11 cellular contexts compared by ENCODE assay signal in genomic region chr12:112126916-112127315, GRCh38. TPM values are rescaled to one million over a fixed set of nuclear protein-coding genes. Genes with fewer than 3 reads are reported as not detected.
A peak's percentile ranks its signal among the peaks of the same experiment; 100 is the strongest.
DNase-seq lines count a peak whose midpoint lies in the region; ATAC-seq and TF ChIP-seq lines count a peak whose summit lies in the region.
"Had no signal": no experiment of that assay in that cellular context is flagged by ENCODE, and none has a peak within 500 bp of the region (broad histone marks: within the 10 kb centered on the region; RNA-seq: fewer than 3 reads in every experiment).

No MANE protein-coding gene starts in this region.

- POLR2A ChIA-PET in IMR-90 (lab: Charles Lee; ENCODE audit: unreplicated experiment): no interaction called here
- POLR2A ChIA-PET in naive thymus-derived CD8-positive, alpha-beta T cell (lab: Charles Lee): interaction anchor here (0.6 to 4.3 kb wide), 5 partner anchors 15 to 63 kb away, joined by 3 to 81 read pairs (median 6); partner anchors contain the start of gene NAA25

- H2AK5ac ChIP-seq in IMR-90 (ENCODE audit: low read depth, low read length): peak overlapping the region; percentile 44; the same call in 1 of the 2 replicates

- peak overlapping the region; percentile 35 to 86 (median 62) for H3K27ac Mint-ChIP-seq in brain
- peak overlapping the region; percentile 72 to 92 (median 86) for H3K27ac Mint-ChIP-seq in naive thymus-derived CD8-positive, alpha-beta T cell

- 95% methylated on average over 4 of the region's 7 CpGs; no CpG with 5 or more reads in 1 of the 2 experiments for WGBS in IMR-90 (ENCODE audit: extremely low coverage in 2 of 2, insufficient read length in 1 of 2), 2 experiments
- 81 to 85% methylated on average over 7 of the region's 7 CpGs for WGBS in testis, 2 donors

- no peak for TF ChIP-seq CTCF in IMR-90 (conservative IDR thresholded peaks at IDR 0.05; ENCODE audit: low read depth, low read length)
- no peak for TF ChIP-seq CTCF in brain (conservative IDR thresholded peaks at IDR 0.05)
- no peak for TF ChIP-seq CTCF in testis (IDR thresholded peaks at IDR 0.05)

- H4K20me1 ChIP-seq in BLaER1 treated with 17β-estradiol and CSF1 and Interleukin-3, amounts not matched to agents 10 nM and 100 nM: peaks cover 0 to 27% (median 12%) of the 10 kb centered on the region in 11 experiments; a peak in 12 of 22 replicates
- peaks cover 10% of the 10 kb centered on the region for H4K20me1 ChIP-seq in IMR-90 (ENCODE audit: insufficient read depth, low read length)

- no peak overlapping the region for H2BK20ac ChIP-seq in IMR-90 (ENCODE audit: low read depth, low read length)

- H3K4me3 ChIP-seq in BLaER1 treated with 17β-estradiol and CSF1 and Interleukin-3, amounts not matched to agents 10 nM and 100 nM: peak overlapping the region; percentile 74 to 98 (median 87); a peak in 18 of 20 replicates
- peak overlapping the region; percentile 83; the same call in 1 of the 2 replicates for H3K4me3 ChIP-seq in IMR-90 (ENCODE audit: insufficient read depth, low read depth, low read length)
- H3K4me3 ChIP-seq in testis: no peak overlapping the region

- TF ChIP-seq RAD21 in IMR-90 (IDR thresholded peaks at IDR 0.05; ENCODE audit: low read length): no peak

- H3K4me3 Mint-ChIP-seq in brain: peak overlapping the region; percentile 77 to 85 (median 82)
- H3K4me3 Mint-ChIP-seq in naive thymus-derived CD8-positive, alpha-beta T cell: peak overlapping the region; percentile 70 to 93 (median 86)

- no peak overlapping the region for H3K56ac ChIP-seq in IMR-90 (ENCODE audit: extremely low read depth, insufficient read depth, low read length)

- ATAC-seq in IMR-90 (ENCODE audit: low read depth): no peak
- no peak for ATAC-seq in naive thymus-derived CD8-positive, alpha-beta T cell
- no peak for ATAC-seq in HG02981 (IDR thresholded peaks at IDR 0.05; ENCODE audit: unreplicated experiment)
- no peak for ATAC-seq in GM18498 (IDR thresholded peaks at IDR 0.05; ENCODE audit: unreplicated experiment)
- no peak for ATAC-seq in GM21367 (IDR thresholded peaks at IDR 0.05; ENCODE audit: unreplicated experiment)

- peak overlapping the region; percentile 82 to 100 (median 96) for H3K4me2 ChIP-seq in BLaER1 treated with 17β-estradiol and CSF1 and Interleukin-3, amounts not matched to agents 10 nM and 100 nM
- peak overlapping the region; percentile 69 for H3K4me2 ChIP-seq in IMR-90 (ENCODE audit: low read depth, low read length)

- peaks cover 65% of the 10 kb centered on the region for H3K4me1 Mint-ChIP-seq in brain
- peaks cover 14 to 60% (median 48%) of the 10 kb centered on the region in 4 donors for H3K4me1 Mint-ChIP-seq in naive thymus-derived CD8-positive, alpha-beta T cell

- H2AK9ac ChIP-seq in IMR-90 (replicated peaks; ENCODE audit: low read depth, low read length, poor library complexity): no peak overlapping the region

- H4K5ac ChIP-seq in IMR-90 (ENCODE audit: low read depth, low read length): no peak overlapping the region

- TF ChIP-seq POLR2A in IMR-90 (IDR thresholded peaks at IDR 0.05; ENCODE audit: low read depth, low read length): no peak
- TF ChIP-seq POLR2A in testis (IDR thresholded peaks at IDR 0.05): no peak

- H3K4me1 ChIP-seq in BLaER1 treated with 17β-estradiol and CSF1 and Interleukin-3, amounts not matched to agents 10 nM and 100 nM: peaks cover 58 to 68% (median 63%) of the 10 kb centered on the region in 10 experiments
- H3K4me1 ChIP-seq in IMR-90 (ENCODE audit: control insufficient read depth, insufficient read depth, low read length) (peaks cover 17% of the 10 kb centered on the region), testis (peaks cover 9% of the 10 kb centered on the region)

- peaks cover 3% of the 10 kb centered on the region for H3K27me3 Mint-ChIP-seq in brain
- no peaks in the 10 kb centered on the region for H3K27me3 Mint-ChIP-seq in naive thymus-derived CD8-positive, alpha-beta T cell

- H3K36me3 Mint-ChIP-seq in brain: peaks cover 3% of the 10 kb centered on the region
- peaks cover 0 to 5% (median 0%) of the 10 kb centered on the region in 3 donors for H3K36me3 Mint-ChIP-seq in naive thymus-derived CD8-positive, alpha-beta T cell

- H3K9me3 Mint-ChIP-seq in brain: peaks cover 0 to 2% (median 0%) of the 10 kb centered on the region in 5 experiments
- H3K9me3 Mint-ChIP-seq in naive thymus-derived CD8-positive, alpha-beta T cell: no peaks in the 10 kb centered on the region

- H3K9ac ChIP-seq in BLaER1 treated with 17β-estradiol and CSF1 and Interleukin-3, amounts not matched to agents 10 nM and 100 nM: peak overlapping the region in 10 of 11 experiments; percentile 36 to 97 (median 92); a peak in 12 of 22 replicates
- H3K9ac ChIP-seq in IMR-90 (ENCODE audit: low read depth, low read length): no peak overlapping the region

- H3K27ac ChIP-seq in BLaER1 treated with 17β-estradiol and CSF1 and Interleukin-3, amounts not matched to agents 10 nM and 100 nM: peak overlapping the region in 5 of 11 experiments; percentile 4 to 97 (median 82); a peak in 5 of 22 replicates
- H3K27ac ChIP-seq in IMR-90 (ENCODE audit: insufficient read depth, low read length) (no peak overlapping the region), testis (no peak overlapping the region)

- no peak overlapping the region for H4K91ac ChIP-seq in IMR-90 (ENCODE audit: insufficient read depth, low read depth, low read length)

- H3K4ac ChIP-seq in IMR-90 (ENCODE audit: low read depth, low read length): no peak overlapping the region

- H2BK15ac ChIP-seq in IMR-90 (ENCODE audit: low read depth, low read length): no peak overlapping the region

- H4K8ac ChIP-seq in IMR-90 (ENCODE audit: low read depth in 2 of 2, low read length in 2 of 2): no peak overlapping the region

- peak; percentile 59 for DNase-seq in IMR-90
- no peak for DNase-seq in naive thymus-derived CD8-positive, alpha-beta T cell
- DNase-seq in testis: no peak
- DNase-seq: activated CD4-positive, alpha-beta T cell treated with anti-CD3 and anti-CD28 coated beads for 4 hours; erythroblast; NCI-H526 had no signal

- H3K18ac ChIP-seq in IMR-90 (ENCODE audit: low read depth, low read length): no peak overlapping the region

- H2BK5ac ChIP-seq in IMR-90 (ENCODE audit: low read depth, low read length, poor library complexity, severe bottlenecking): peak overlapping the region; percentile 12

- dilution Hi-C loops in IMR-90 (cut with HindIII; ENCODE audit: low sequenced_read_pairs, unreplicated experiment): no loop called here

- H3K23ac ChIP-seq in IMR-90 (ENCODE audit: low read depth, low read length): peak overlapping the region; percentile 58; the same call in 1 of the 2 replicates

- no peak overlapping the region for H3K14ac ChIP-seq in IMR-90 (replicated peaks; ENCODE audit: low read depth, low read length)

- intact Hi-C loops in IMR-90 (cut with micrococcal nuclease): loop anchor here (10.0 kb wide), 1 partner anchor 182 kb away; no protein-coding TSS in a partner anchor
- intact Hi-C loops in testis (cut with DNase I; ENCODE audit: low total_unique reads): no loop called here

- peaks cover 0 to 6% (median 0%) of the 10 kb centered on the region in 11 experiments; a peak in 2 of 22 replicates for H3K36me3 ChIP-seq in BLaER1 treated with 17β-estradiol and CSF1 and Interleukin-3, amounts not matched to agents 10 nM and 100 nM
- H3K36me3 ChIP-seq in IMR-90 (ENCODE audit: control insufficient read depth, insufficient read depth, low read length) (no peaks in the 10 kb centered on the region), testis (ENCODE audit: low read depth, missing control alignments) (no peaks in the 10 kb centered on the region)

- no TSS peak for BruUV-seq in IMR-90 (replicated peaks; lab: Mats Ljungman, UMichigan)

- peaks cover 9% of the 10 kb centered on the region; the same call in 1 of the 2 replicates for H3K9me1 ChIP-seq in IMR-90 (ENCODE audit: insufficient read depth, low read length)

- H2AFZ ChIP-seq in IMR-90 (replicated peaks; ENCODE audit: low read length, poor library complexity): no peak overlapping the region

- CTCF ChIA-PET in IMR-90 (lab: Yijun Ruan, JAX): no interaction called here

- in situ Hi-C loops in IMR-90 (cut with MboI; ENCODE audit: low sequenced_read_pairs): no loop called here

- H3K9me3 ChIP-seq in BLaER1 treated with 17β-estradiol and CSF1 and Interleukin-3, amounts not matched to agents 10 nM and 100 nM (replicated peaks in 1 of 11): no peaks in the 10 kb centered on the region
- H3K9me3 ChIP-seq in IMR-90 (ENCODE audit: control insufficient read depth, insufficient read depth, low read length) (no peaks in the 10 kb centered on the region), testis (no peaks in the 10 kb centered on the region)

- H2BK120ac ChIP-seq in IMR-90 (ENCODE audit: low read depth, low read length): 0 out of 2 replicates have a peak overlapping the region, but pooled peaks have one; percentile 33

- peaks cover 7 to 49% of the 10 kb centered on the region in 2 experiments for H3K79me1 ChIP-seq in IMR-90 (ENCODE audit: low read depth in 1 of 2, low read length in 2 of 2)

- no peaks in the 10 kb centered on the region for H3K27me3 ChIP-seq in BLaER1 treated with 17β-estradiol and CSF1 and Interleukin-3, amounts not matched to agents 10 nM and 100 nM
- H3K27me3 ChIP-seq in IMR-90 (ENCODE audit: control insufficient read depth, insufficient read depth, low read length) (no peaks in the 10 kb centered on the region), testis (no peaks in the 10 kb centered on the region)

TF ChIP-seq in IMR-90, 13 proteins besides CTCF, POLR2A, EP300 and RAD21 (continues in another document):
- TF ChIP-seq FOS (IDR thresholded peaks at IDR 0.05; ENCODE audit: low read depth, low read length) (no peak), SMC3 (IDR thresholded peaks at IDR 0.05; ENCODE audit: low read depth, low read length) (no peak)

RNA-seq across cellular contexts. Expression of gene TRAFD1, which starts 1.6 kb away (rescaled TPM):
- 69.7 and 70.4 TPM in 2 replicates for total RNA-seq in IMR-90 (2012; rRNA removed)
- polyA plus RNA-seq in IMR-90 (2012; rRNA removed): 34.7 and 41.3 TPM in 2 replicates
- 20.0 and 24.0 TPM in 2 replicates for polyA plus RNA-seq in IMR-90 (2012; cell fraction: cytosol; rRNA removed)
- 16.7 and 36.6 TPM in 2 replicates for polyA plus RNA-seq in IMR-90 (2012; cell fraction: nucleus; rRNA removed; ENCODE audit: low replicate concordance)
- polyA plus RNA-seq in brain (ENCODE audit: insufficient read depth, low read depth, low replicate concordance): 48.9 TPM
- 10 to 100 TPM; 36.1 to 38.4 TPM for total RNA-seq in naive thymus-derived CD8-positive, alpha-beta T cell
- 10 to 100 TPM; 32.5 to 57.6 (median 55.9) TPM for polyA plus RNA-seq in naive thymus-derived CD8-positive, alpha-beta T cell
- 10 to 100 TPM; 46.6 to 53.6 TPM for total RNA-seq in testis
- 77.3 TPM for polyA plus RNA-seq in testis (ENCODE audit: insufficient read depth, low read depth, low replicate concordance)

RNA-seq across cellular contexts. Expression of gene NAA25, which starts 18.3 kb away (rescaled TPM):
- total RNA-seq in IMR-90 (2012; rRNA removed) (25.5 and 28.3 TPM in 2 replicates), testis (10 to 100 TPM; 28.2 to 31.8 TPM)
- polyA plus RNA-seq in IMR-90 (2012; rRNA removed) (7.3 and 10.3 TPM in 2 replicates), brain (ENCODE audit: insufficient read depth, low read depth, low replicate concordance) (3.0 TPM), testis (ENCODE audit: insufficient read depth, low read depth, low replicate concordance) (15.2 TPM)
- 0.95 and 1.2 TPM in 2 replicates for polyA plus RNA-seq in IMR-90 (2012; cell fraction: cytosol; rRNA removed)
- polyA plus RNA-seq in IMR-90 (2012; cell fraction: nucleus; rRNA removed; ENCODE audit: low replicate concordance): 3.6 and 17.7 TPM in 2 replicates
- 10 to 100 TPM; 37.3 to 44.0 TPM for total RNA-seq in naive thymus-derived CD8-positive, alpha-beta T cell
- 10 to 100 TPM in 1 of 3 donors, 1 to 10 TPM in 2; 8.7 to 17.3 (median 8.9) TPM for polyA plus RNA-seq in naive thymus-derived CD8-positive, alpha-beta T cell

Comparison
In these comparisons a context has a peak if more than half of its experiments do, and no peak if none do; other contexts are left out.
1. H3K4me3 ChIP-seq: peak in BLaER1 treated with 17β-estradiol and CSF1 and Interleukin-3, amounts not matched to agents 10 nM and 100 nM (10 of 10) and IMR-90 (single experiment); none in testis (0 of 2).